Comparison of ENCODE assay signal across 1 cellular context in the genomic region with DNA sequence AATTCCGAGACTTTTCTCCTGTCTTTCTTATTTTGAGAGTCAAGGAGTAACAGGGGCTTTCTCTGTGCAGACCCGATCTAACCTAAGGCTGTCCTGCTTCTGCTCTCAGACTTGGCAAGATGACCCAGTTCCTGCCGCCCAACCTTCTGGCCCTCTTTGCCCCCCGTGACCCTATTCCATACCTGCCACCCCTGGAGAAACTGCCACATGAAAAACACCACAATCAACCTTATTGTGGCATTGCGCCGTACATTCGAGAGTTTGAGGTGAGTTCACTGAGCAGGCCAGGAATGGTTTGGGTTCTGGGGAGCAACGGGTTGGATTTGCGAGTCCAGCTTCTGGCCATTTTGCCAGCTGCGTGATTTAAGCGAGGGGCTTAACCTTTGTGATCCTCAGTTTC.
TF ChIP-seq lines count a peak whose summit lies in the region.

No MANE protein-coding gene starts in this region.

TF ChIP-seq in endothelial cell of umbilical vein, 7 proteins besides CTCF, POLR2A, EP300 and RAD21:
- TF ChIP-seq, protein P1, sequence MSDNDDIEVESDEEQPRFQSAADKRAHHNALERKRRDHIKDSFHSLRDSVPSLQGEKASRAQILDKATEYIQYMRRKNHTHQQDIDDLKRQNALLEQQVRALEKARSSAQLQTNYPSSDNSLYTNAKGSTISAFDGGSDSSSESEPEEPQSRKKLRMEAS (IDR thresholded peaks at IDR 0.05; ENCODE audit: insufficient read depth, insufficient read length) = no peak
- TF ChIP-seq EZH2 (IDR thresholded peaks at IDR 0.05; ENCODE audit: borderline replicate concordance, low read depth, low read length, severe bottlenecking) (no peak), GATA2 (IDR thresholded peaks at IDR 0.05; ENCODE audit: insufficient read depth, insufficient read length, low read depth, low read length) (no peak), JUN (IDR thresholded peaks at IDR 0.05; ENCODE audit: borderline replicate concordance, insufficient read depth, insufficient read length, low read depth) (no peak), FOS (IDR thresholded peaks at IDR 0.05; ENCODE audit: borderline replicate concordance, insufficient read depth, low read length) (no peak), POLR2AphosphoS5 (IDR thresholded peaks at IDR 0.05; ENCODE audit: insufficient read depth, low read depth, low read length) (no peak), MYC (IDR thresholded peaks at IDR 0.05; ENCODE audit: low read depth, low read length) (no peak)
TF ChIP-seq in endothelial cell of umbilical vein: peak in this region for 0.
